In genomic region chr16:11781773-11782172, GRCh38 we compare ENCODE assay signal across 8 cellular contexts. TPM values are rescaled to one million over a fixed set of nuclear protein-coding genes. Genes with fewer than 3 reads are reported as not detected.
DNase-seq lines count a peak whose midpoint lies in the region; ATAC-seq and TF ChIP-seq lines count a peak whose summit lies in the region.

No MANE protein-coding gene starts in this region.

- H3K4me3 Mint-ChIP-seq in neural crest cell = peak overlapping the region; percentile 27

- TF ChIP-seq CTCF in GM12865 (IDR thresholded peaks at IDR 0.05; ENCODE audit: insufficient read depth, low read depth, low read length, missing control alignments) = no peak
- no peak for TF ChIP-seq CTCF in neural crest cell (conservative IDR thresholded peaks at IDR 0.05)
- TF ChIP-seq CTCF in GM10248 (IDR thresholded peaks at IDR 0.05; ENCODE audit: control extremely low read depth, extremely low read depth, low read depth, missing control alignments) = no peak

- CTCF ChIA-PET in GM10248 (lab: Yijun Ruan, JAX) = interaction anchor here (1.3 to 2.8 kb wide), 5 partner anchors 9 to 16 kb away, joined by 3 to 41 read pairs (median 11); partner anchors contain the start of gene ZC3H7A

- H3K9me3 ChIP-seq in effector memory CD4-positive, alpha-beta T cell (ENCODE audit: control insufficient read depth, low read length) = no peaks in the 10 kb centered on the region

- peak overlapping the region; percentile 92 for H3K27ac ChIP-seq in effector memory CD4-positive, alpha-beta T cell (ENCODE audit: insufficient read depth, low read length, poor library complexity, severe bottlenecking)

- ATAC-seq in GM18502 (IDR thresholded peaks at IDR 0.05; ENCODE audit: poor library complexity, unreplicated experiment) = no peak

- POLR2A ChIA-PET in GM10248 (lab: Yijun Ruan, JAX) = interaction anchor here (1.3 to 2.1 kb wide), 2 partner anchors 15 to 40 kb away, joined by 5 to 9 read pairs; partner anchors contain the start of genes TXNDC11 and ZC3H7A

- H3K9me3 Mint-ChIP-seq in neural crest cell = no peaks in the 10 kb centered on the region

- peaks cover 44% of the 10 kb centered on the region for H3K4me1 Mint-ChIP-seq in neural crest cell

- no peaks in the 10 kb centered on the region for H3K27me3 ChIP-seq in effector memory CD4-positive, alpha-beta T cell (replicated peaks; ENCODE audit: control insufficient read depth, insufficient read depth, low read length, poor library complexity, severe bottlenecking)

- peak overlapping the region; percentile 66 for H3K4me3 ChIP-seq in GM12865 (ENCODE audit: low read depth, low read length)
- H3K4me3 ChIP-seq in effector memory CD4-positive, alpha-beta T cell (ENCODE audit: insufficient read depth, low read depth, low read length, poor library complexity, severe bottlenecking) = no peak overlapping the region

- H3K36me3 ChIP-seq in effector memory CD4-positive, alpha-beta T cell (ENCODE audit: control insufficient read depth, insufficient read depth, low read length) = peaks cover 5% of the 10 kb centered on the region

- DNase-seq in GM12865 (ENCODE audit: low read depth) = peak; percentile 83
- peak; percentile 50 for DNase-seq in NCI-H526 treated with DMSO at 0.1 percent for 48 hours (lab: John Stamatoyannopoulos, UW)
- DNase-seq in effector memory CD4-positive, alpha-beta T cell = no peak
- no peak for DNase-seq in neural crest cell (ENCODE audit: low read depth, low spot score)
- DNase-seq in GM10248 (ENCODE audit: extremely low spot score) = no peak
- DNase-seq in HUDEP-2 (lab: John Stamatoyannopoulos, UW; ENCODE audit: unreplicated experiment in 76 of 76) = no peak
- no peak for DNase-seq in stimulated activated CD8-positive, alpha-beta memory T cell treated with anti-CD3 and anti-CD28 coated beads, Interleukin-4, amount 100 ng/mL, for 48 hours

- peaks cover 2% of the 10 kb centered on the region for H3K36me3 Mint-ChIP-seq in neural crest cell (ENCODE audit: low read depth)

- peaks cover 26% of the 10 kb centered on the region for H3K4me1 ChIP-seq in effector memory CD4-positive, alpha-beta T cell (ENCODE audit: control insufficient read depth, insufficient read depth, low read length, poor library complexity, severe bottlenecking)

- H3K27ac Mint-ChIP-seq in neural crest cell (ENCODE audit: unreplicated experiment) = peak overlapping the region; percentile 30

- no peaks in the 10 kb centered on the region for H3K27me3 Mint-ChIP-seq in neural crest cell (ENCODE audit: low read depth)

RNA-seq across cellular contexts. Expression of gene ZC3H7A, which starts 15.3 kb away (rescaled TPM):
- total RNA-seq in neural crest cell = 66.5 and 74.6 TPM in 2 replicates

RNA-seq across cellular contexts. Expression of gene TXNDC11, which starts 39.1 kb away (rescaled TPM):
- total RNA-seq in neural crest cell = 16.9 and 18.5 TPM in 2 replicates

Comparison
In these comparisons a context has a peak if more than half of its experiments do, and no peak if none do; other contexts are left out.
1. DNase-seq: peak in GM12865 (single experiment) and NCI-H526 treated with DMSO at 0.1 percent for 48 hours (single experiment); none in effector memory CD4-positive, alpha-beta T cell (0 of 3), neural crest cell (single experiment), GM10248 (single experiment), HUDEP-2 (0 of 76) and stimulated activated CD8-positive, alpha-beta memory T cell treated with anti-CD3 and anti-CD28 coated beads, Interleukin-4, amount 100 ng/mL, for 48 hours (single experiment).